ENCODE assay signal across 8 cellular contexts in the genomic region with DNA sequence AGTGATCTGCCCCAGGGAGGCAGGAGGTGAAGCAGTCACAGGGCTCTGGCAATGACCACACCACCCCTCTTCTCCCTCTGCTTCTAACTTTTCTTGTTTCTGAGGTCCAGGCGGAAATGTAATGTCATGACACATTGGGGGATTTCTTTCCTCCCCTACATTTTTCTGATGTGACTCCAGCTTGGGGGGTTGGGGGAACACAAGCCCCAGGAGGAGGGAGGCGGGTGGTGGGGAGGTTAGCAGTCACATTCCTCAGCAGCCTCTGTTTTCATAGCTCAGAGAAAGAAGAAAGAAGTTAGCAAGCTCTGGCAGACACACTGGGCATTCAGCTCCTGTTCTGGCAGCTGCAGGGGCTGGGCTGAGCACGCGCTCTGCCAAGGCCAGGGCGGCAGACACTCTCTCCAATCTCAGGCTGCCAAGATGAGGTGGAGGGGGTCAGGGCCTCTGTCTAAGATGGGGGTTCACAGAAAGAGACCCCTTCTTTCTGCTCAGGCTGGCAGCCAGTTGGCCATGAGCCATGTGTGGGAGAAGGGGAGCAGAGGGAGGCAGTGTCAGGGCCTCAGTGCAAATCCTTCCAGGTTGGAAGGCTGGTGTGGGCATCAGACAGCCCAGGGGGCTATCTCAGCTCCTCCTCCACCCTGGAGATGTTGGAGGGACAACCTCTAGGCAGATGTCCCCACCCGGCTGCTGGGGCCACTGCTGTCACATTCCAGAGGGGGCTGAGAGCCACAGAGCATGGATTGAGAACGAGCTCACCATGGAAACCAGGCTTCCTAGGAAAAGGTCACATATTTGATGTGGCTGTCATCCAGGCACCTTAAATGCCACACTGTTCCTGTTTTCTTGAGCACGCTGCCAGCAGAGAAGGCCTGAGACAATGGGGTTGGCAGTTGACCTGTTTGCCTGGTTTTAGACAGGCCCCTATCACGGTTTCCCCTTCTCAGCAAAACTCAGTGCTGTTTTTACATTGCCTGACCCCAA. TPM values are rescaled to one million over a fixed set of nuclear protein-coding genes. Genes with fewer than 3 reads are reported as not detected.
DNase-seq lines count a peak whose midpoint lies in the region; ATAC-seq and TF ChIP-seq lines count a peak whose summit lies in the region.

No MANE protein-coding gene starts in this region.

- intact Hi-C loops in head of caudate nucleus (cut with DNase I), result no loop called here

- peak; percentile 92 for ATAC-seq in SK-N-SH treated with all-trans-retinoic acid at 6 μM for 48 hours
- ATAC-seq in GM18858 (IDR thresholded peaks at IDR 0.05; ENCODE audit: unreplicated experiment), result no peak
- ATAC-seq in HG03565 (IDR thresholded peaks at IDR 0.05; ENCODE audit: unreplicated experiment), result no peak

- DNase-seq in EL (peak; percentile 99), head of caudate nucleus (peak in 41 of 42 donors; percentile 36 to 83 (median 64)), putamen (ENCODE audit: low spot score) (peak; percentile 62), SK-N-DZ (ENCODE audit: low spot score) (no peak), NCI-H1930 (lab: John Stamatoyannopoulos, UW) (no peak)

TF ChIP-seq in SK-N-SH treated with all-trans-retinoic acid at 6 μM for 48 hours, 23 proteins besides CTCF, POLR2A, EP300 and RAD21:
- TF ChIP-seq ZNF70 (CRISPR knock-in tag; IDR thresholded peaks at IDR 0.05) (no peak), ZFP3 (CRISPR knock-in tag; IDR thresholded peaks at IDR 0.05) (0 out of 2 replicates have a peak, but pooled peaks have one; percentile 11), BACH2 (CRISPR knock-in tag; IDR thresholded peaks at IDR 0.05; ENCODE audit: borderline replicate concordance) (no peak), ZFP30 (CRISPR knock-in tag; IDR thresholded peaks at IDR 0.05) (no peak), ESRRG (CRISPR knock-in tag; IDR thresholded peaks at IDR 0.05) (no peak)
- TF ChIP-seq, protein P1, sequence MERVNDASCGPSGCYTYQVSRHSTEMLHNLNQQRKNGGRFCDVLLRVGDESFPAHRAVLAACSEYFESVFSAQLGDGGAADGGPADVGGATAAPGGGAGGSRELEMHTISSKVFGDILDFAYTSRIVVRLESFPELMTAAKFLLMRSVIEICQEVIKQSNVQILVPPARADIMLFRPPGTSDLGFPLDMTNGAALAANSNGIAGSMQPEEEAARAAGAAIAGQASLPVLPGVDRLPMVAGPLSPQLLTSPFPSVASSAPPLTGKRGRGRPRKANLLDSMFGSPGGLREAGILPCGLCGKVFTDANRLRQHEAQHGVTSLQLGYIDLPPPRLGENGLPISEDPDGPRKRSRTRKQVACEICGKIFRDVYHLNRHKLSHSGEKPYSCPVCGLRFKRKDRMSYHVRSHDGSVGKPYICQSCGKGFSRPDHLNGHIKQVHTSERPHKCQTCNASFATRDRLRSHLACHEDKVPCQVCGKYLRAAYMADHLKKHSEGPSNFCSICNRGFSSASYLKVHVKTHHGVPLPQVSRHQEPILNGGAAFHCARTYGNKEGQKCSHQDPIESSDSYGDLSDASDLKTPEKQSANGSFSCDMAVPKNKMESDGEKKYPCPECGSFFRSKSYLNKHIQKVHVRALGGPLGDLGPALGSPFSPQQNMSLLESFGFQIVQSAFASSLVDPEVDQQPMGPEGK (CRISPR knock-in tag; IDR thresholded peaks at IDR 0.05; ENCODE audit: borderline replicate concordance), result 0 out of 2 replicates have a peak, but pooled peaks have one; percentile 28
- TF ChIP-seq, protein P2, sequence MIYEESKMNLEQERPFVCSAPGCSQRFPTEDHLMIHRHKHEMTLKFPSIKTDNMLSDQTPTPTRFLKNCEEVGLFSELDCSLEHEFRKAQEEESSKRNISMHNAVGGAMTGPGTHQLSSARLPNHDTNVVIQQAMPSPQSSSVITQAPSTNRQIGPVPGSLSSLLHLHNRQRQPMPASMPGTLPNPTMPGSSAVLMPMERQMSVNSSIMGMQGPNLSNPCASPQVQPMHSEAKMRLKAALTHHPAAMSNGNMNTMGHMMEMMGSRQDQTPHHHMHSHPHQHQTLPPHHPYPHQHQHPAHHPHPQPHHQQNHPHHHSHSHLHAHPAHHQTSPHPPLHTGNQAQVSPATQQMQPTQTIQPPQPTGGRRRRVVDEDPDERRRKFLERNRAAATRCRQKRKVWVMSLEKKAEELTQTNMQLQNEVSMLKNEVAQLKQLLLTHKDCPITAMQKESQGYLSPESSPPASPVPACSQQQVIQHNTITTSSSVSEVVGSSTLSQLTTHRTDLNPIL (CRISPR knock-in tag; IDR thresholded peaks at IDR 0.05; ENCODE audit: low read depth), result no peak

RNA-seq across cellular contexts. Expression of a gene that starts 20.1 kb away (rescaled TPM):
- polyA plus RNA-seq in SK-N-DZ (2014; cell fraction: cytosol; rRNA removed), result 95.2 and 109 TPM in 2 replicates
- 47.4 and 63.7 TPM in 2 replicates for polyA plus RNA-seq in SK-N-DZ (2014; cell fraction: nucleus; rRNA removed)

RNA-seq across cellular contexts. Expression of a gene that starts 23.4 kb away (rescaled TPM):
- 1.8 and 2.7 TPM in 2 replicates for polyA plus RNA-seq in SK-N-DZ (2014; cell fraction: cytosol; rRNA removed)
- polyA plus RNA-seq in SK-N-DZ (2014; cell fraction: nucleus; rRNA removed), result 1.5 and 1.6 TPM in 2 replicates

RNA-seq across cellular contexts. Expression of a gene that starts 37.0 kb away (rescaled TPM):
- polyA plus RNA-seq in SK-N-DZ (2014; cell fraction: cytosol; rRNA removed), result not detected in 2 replicates
- polyA plus RNA-seq in SK-N-DZ (2014; cell fraction: nucleus; rRNA removed), result not detected in 2 replicates

Comparison
In these comparisons a context has a peak if more than half of its experiments do, and no peak if none do; other contexts are left out.
1. DNase-seq: peak in EL (single experiment), head of caudate nucleus (41 of 42) and putamen (single experiment); none in SK-N-DZ (single experiment) and NCI-H1930 (0 of 2).